Comparison of ENCODE assay signal across 1 cellular context in the genomic region with DNA sequence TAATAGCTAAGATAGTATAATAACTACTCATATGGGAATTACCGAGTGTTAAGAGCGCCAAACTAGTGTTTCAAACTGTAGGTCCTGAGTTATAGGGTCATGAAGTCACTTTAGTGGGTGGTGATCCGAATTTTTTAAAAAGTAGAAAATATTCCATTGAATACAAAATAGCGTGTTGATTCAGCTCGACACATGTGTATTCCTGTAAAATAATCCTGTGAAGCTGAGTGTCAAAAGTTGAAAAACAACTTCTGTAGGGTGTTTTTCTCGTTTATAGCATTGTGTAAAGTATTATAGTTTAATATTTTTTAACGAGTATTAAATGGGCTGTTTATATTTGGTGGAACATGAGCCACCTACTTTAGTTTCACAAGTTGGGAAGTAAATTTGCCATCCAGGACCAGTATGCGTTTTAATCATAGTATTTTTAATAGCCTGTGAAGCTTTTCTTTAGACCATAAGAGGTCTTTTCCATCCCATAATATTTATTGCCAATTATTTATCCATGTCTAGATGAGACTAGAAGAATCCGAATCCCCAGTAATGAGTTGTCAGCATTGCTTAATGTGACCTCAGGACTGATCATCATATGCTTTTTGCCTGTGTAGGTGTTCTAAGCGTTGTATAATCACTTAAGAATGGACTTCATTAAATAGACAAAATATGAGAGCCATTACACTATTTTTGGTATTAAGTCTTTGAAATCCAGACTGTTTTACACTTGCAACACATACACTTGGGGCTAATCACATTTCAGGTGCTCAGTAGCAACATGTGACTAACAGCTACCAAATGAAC.
TF ChIP-seq lines count a peak whose summit lies in the region.

No MANE protein-coding gene starts in this region.

TF ChIP-seq in H1, 55 proteins besides CTCF, POLR2A, EP300 and RAD21:
- no peak for TF ChIP-seq SP4 (IDR thresholded peaks at IDR 0.05; ENCODE audit: low read length)
- no peak for TF ChIP-seq POLR2AphosphoS5 (IDR thresholded peaks at IDR 0.05; ENCODE audit: low read depth, low read length)
- TF ChIP-seq CHD2 (IDR thresholded peaks at IDR 0.05; ENCODE audit: low read length): no peak
- no peak for TF ChIP-seq SIN3A (conservative IDR thresholded peaks at IDR 0.05 in 1 of 2, IDR thresholded peaks at IDR 0.05 in 1 of 2; ENCODE audit: low read depth in 1 of 2, low read length in 2 of 2)
